Comparison of ENCODE assay signal across 9 cellular contexts in genomic region chr1:67019600-67020136, GRCh38. TPM values are rescaled to one million over a fixed set of nuclear protein-coding genes. Genes with fewer than 3 reads are reported as not detected.
DNase-seq lines count a peak whose midpoint lies in the region; ATAC-seq, FAIRE-seq and TF ChIP-seq lines count a peak whose summit lies in the region.
"Had no signal": no experiment of that assay in that cellular context is flagged by ENCODE, and none has a peak within 500 bp of the region (broad histone marks: within the 10 kb centered on the region; RNA-seq: fewer than 3 reads in every experiment).

No MANE protein-coding gene starts in this region.

- in situ Hi-C loops in GM13977 (cut with MboI; ENCODE audit: low pct_unique_long_range_greater_than_20kb, low sequenced_read_pairs, unreplicated experiment): loop anchor here (25.0 kb wide), 1 partner anchor 493 kb away; no protein-coding TSS in a partner anchor

- peak; percentile 29 for FAIRE-seq in GM18507 (lab: Jason Lieb, UNC)

- H3K4me1 ChIP-seq in ascending aorta (peaks cover 0 to 33% of the 10 kb centered on the region in 2 donors), rectal smooth muscle tissue (ENCODE audit: control insufficient read depth, insufficient read depth, low read length) (peaks cover 16% of the 10 kb centered on the region)

- DNase-seq in GM18507 (ENCODE audit: extremely low spot score, insufficient read length, low read depth) (no peak), ascending aorta (ENCODE audit: low spot score in 2 of 2) (peak in 1 of 2 donors; percentile 77), left ventricle myocardium superior (no peak), SHP77 (lab: John Stamatoyannopoulos, UW) (no peak), NCI-H2227 (lab: John Stamatoyannopoulos, UW; ENCODE audit: unreplicated experiment) (no peak), NAMALWA (ENCODE audit: low spot score) (no peak), GM13977 (ENCODE audit: low spot score) (no peak)
- DNase-seq: activated gamma-delta T cell had no signal

- H3K9me3 ChIP-seq in ascending aorta: no peaks in the 10 kb centered on the region

- TF ChIP-seq CTCF in ascending aorta (IDR thresholded peaks at IDR 0.05) (no peak), GM13977 (IDR thresholded peaks at IDR 0.05; ENCODE audit: extremely low read depth, insufficient read depth, missing control alignments) (no peak)

- ATAC-seq in left ventricle myocardium superior: peak; percentile 76

- H3K9ac ChIP-seq in rectal smooth muscle tissue (ENCODE audit: low read length): no peak overlapping the region

- H3K27ac ChIP-seq in ascending aorta (peak overlapping the region; percentile 87 to 90), rectal smooth muscle tissue (ENCODE audit: low read depth, low read length) (peak overlapping the region; percentile 55)

- H3K36me3 ChIP-seq in ascending aorta (peaks cover 0 to 7% of the 10 kb centered on the region in 2 donors), rectal smooth muscle tissue (ENCODE audit: control insufficient read depth, insufficient read depth, low read length) (peaks cover 2% of the 10 kb centered on the region)

- H3K27me3 ChIP-seq in ascending aorta (no peaks in the 10 kb centered on the region), rectal smooth muscle tissue (ENCODE audit: control insufficient read depth, insufficient read depth, low read length) (no peaks in the 10 kb centered on the region)

- no peak overlapping the region for H3K4me3 ChIP-seq in ascending aorta
- no peak overlapping the region for H3K4me3 ChIP-seq in rectal smooth muscle tissue (ENCODE audit: low read length)

- intact Hi-C loops in ascending aorta (cut with DNase I): loop anchor here (2.0 to 10.0 kb wide), 2 partner anchors 33 to 415 kb away; partner anchors contain the start of gene SERBP1
- intact Hi-C loops in left ventricle myocardium superior (cut with micrococcal nuclease): no loop called here

RNA-seq across cellular contexts. Expression of gene SLC35D1, which starts 34.3 kb away (rescaled TPM):
- total RNA-seq in ascending aorta (3.7 TPM), left ventricle myocardium superior (2.7 TPM)
